14 cellular contexts compared by ENCODE assay signal in genomic region chr3:52848617-52849016, GRCh38. TPM values are rescaled to one million over a fixed set of nuclear protein-coding genes. Genes with fewer than 3 reads are reported as not detected.
DNase-seq lines count a peak whose midpoint lies in the region; ATAC-seq, FAIRE-seq and TF ChIP-seq lines count a peak whose summit lies in the region.
"Had no signal": no experiment of that assay in that cellular context is flagged by ENCODE, and none has a peak within 500 bp of the region (broad histone marks: within the 10 kb centered on the region; RNA-seq: fewer than 3 reads in every experiment).

No MANE protein-coding gene starts in this region.

- FAIRE-seq in RCC 7860 (lab: Jason Lieb, UNC): no peak

- WGBS in psoas muscle, 3 donors: 38 to 60% (median 40%) methylated on average over 7 of the region's 7 CpGs

- no peaks in the 10 kb centered on the region for H3K27me3 ChIP-seq in psoas muscle (ENCODE audit: insufficient read depth in 3 of 3, low read length in 2 of 3)

- TF ChIP-seq CTCF in psoas muscle (IDR thresholded peaks at IDR 0.05): no peak

- H3K4me3 Mint-ChIP-seq in stimulated activated memory B cell treated with anti-CD40 and anti-IgM and Interleukin-4, amounts not matched to agents 10 μg/mL and 1 μg/mL and 100 μg/mL, for 72 hours: no peak overlapping the region
- H3K4me3 Mint-ChIP-seq: CD14-positive monocyte had no signal

- H3K4me1 Mint-ChIP-seq in stimulated activated memory B cell treated with anti-CD40 and anti-IgM and Interleukin-4, amounts not matched to agents 10 μg/mL and 1 μg/mL and 100 μg/mL, for 72 hours: no peaks in the 10 kb centered on the region

- H3K27ac Mint-ChIP-seq in stimulated activated memory B cell treated with anti-CD40 and anti-IgM and Interleukin-4, amounts not matched to agents 10 μg/mL and 1 μg/mL and 100 μg/mL, for 72 hours: no peak overlapping the region

- peaks cover 43% of the 10 kb centered on the region for H3K36me3 Mint-ChIP-seq in stimulated activated memory B cell treated with anti-CD40 and anti-IgM and Interleukin-4, amounts not matched to agents 10 μg/mL and 1 μg/mL and 100 μg/mL, for 72 hours

- ATAC-seq in psoas muscle: peak; percentile 85 to 89 (median 88)
- ATAC-seq in stimulated activated memory B cell treated with anti-CD40 and anti-IgM and Interleukin-4, amounts not matched to agents 10 μg/mL and 1 μg/mL and 100 μg/mL, for 72 hours: no peak

- H3K27ac ChIP-seq in psoas muscle: peak overlapping the region; percentile 97
- H3K27ac ChIP-seq: PC-9 had no signal

- H3K36me3 ChIP-seq in psoas muscle (ENCODE audit: insufficient read depth in 1 of 2, low read depth in 1 of 2): peaks cover 0 to 27% of the 10 kb centered on the region in 2 donors

- H3K27me3 Mint-ChIP-seq in stimulated activated memory B cell treated with anti-CD40 and anti-IgM and Interleukin-4, amounts not matched to agents 10 μg/mL and 1 μg/mL and 100 μg/mL, for 72 hours: no peaks in the 10 kb centered on the region

- H3K4me1 ChIP-seq in psoas muscle: peaks cover 60% of the 10 kb centered on the region

- H3K9me3 ChIP-seq in psoas muscle: no peaks in the 10 kb centered on the region

- no peaks in the 10 kb centered on the region for H3K9me3 Mint-ChIP-seq in stimulated activated memory B cell treated with anti-CD40 and anti-IgM and Interleukin-4, amounts not matched to agents 10 μg/mL and 1 μg/mL and 100 μg/mL, for 72 hours
- H3K9me3 Mint-ChIP-seq: CD14-positive monocyte had no signal

- DNase-seq in AG20443 (ENCODE audit: low spot score): peak; percentile 76
- DNase-seq in RCC 7860 (ENCODE audit: low spot score): peak; percentile 29
- DNase-seq in fibroblast of gingiva (ENCODE audit: low read depth): peak; percentile 57
- DNase-seq in psoas muscle: peak; percentile 50 to 78
- no peak for DNase-seq in activated naive CD4-positive, alpha-beta T cell treated with anti-CD3 and anti-CD28 coated beads, Interleukin-2, amount 50 U/mL, for 16 hours
- DNase-seq in NCI-H510A treated with DMSO at 0.1 percent for 48 hours (lab: John Stamatoyannopoulos, UW): no peak
- DNase-seq in T-helper 9 cell: no peak
- DNase-seq: NCI-H2081; occipital lobe; PC-9; stimulated activated CD4-positive, alpha-beta T cell treated with anti-CD3 and anti-CD28 coated beads, Interleukin-4, amount 100 ng/mL, for 1 hour had no signal

- H3K4me3 ChIP-seq in psoas muscle: no peak overlapping the region
- H3K4me3 ChIP-seq: PC-9 had no signal

- intact Hi-C loops in psoas muscle (cut with DNase I): no loop called here

RNA-seq across cellular contexts. Expression of gene MUSTN1, which starts 13.8 kb away (rescaled TPM):
- total RNA-seq in psoas muscle: 1,000 to 10,000 TPM in 2 of 4 donors, 100 to 1,000 TPM in 2; 138 to 1,165 (median 841) TPM
- polyA plus RNA-seq in psoas muscle: 1,000 to 10,000 TPM in 1 of 3 donors, 100 to 1,000 TPM in 1, 10 to 100 TPM in 1; 91.1 to 1,241 (median 578) TPM
- total RNA-seq: epithelial cell of proximal tubule, occipital lobe, PC-9 had no signal

RNA-seq across cellular contexts. Expression of gene ITIH4, which starts 18.1 kb away (rescaled TPM):
- 10 to 100 TPM; 13.1 to 90.8 (median 38.8) TPM for total RNA-seq in psoas muscle
- polyA plus RNA-seq in psoas muscle: 10 to 100 TPM in 1 of 3 donors, 1 to 10 TPM in 2; 1.3 to 29.2 (median 7.4) TPM
- total RNA-seq: epithelial cell of proximal tubule had no signal

RNA-seq across cellular contexts. Expression of gene STIMATE, which starts 48.7 kb away (rescaled TPM):
- total RNA-seq in psoas muscle: 10 to 100 TPM in 3 of 4 donors, 1 to 10 TPM in 1; 7.1 to 12.9 (median 11.3) TPM
- polyA plus RNA-seq in psoas muscle: 10 to 100 TPM in 1 of 3 donors, 1 to 10 TPM in 2; 3.5 to 22.3 (median 5.6) TPM

RNA-seq across cellular contexts. Expression of gene ITIH3, which starts 54.0 kb away (rescaled TPM):
- under 1 TPM in 2 of 4 donors, not detected in 2; 0.25 to 0.77 TPM for total RNA-seq in psoas muscle
- polyA plus RNA-seq in psoas muscle: under 1 TPM; 0.18 to 0.39 (median 0.29) TPM
- total RNA-seq: epithelial cell of proximal tubule, PC-9 had no signal
- polyA plus RNA-seq: CD14-positive monocyte had no signal

Comparison
In these comparisons a context has a peak if more than half of its experiments do, and no peak if none do; other contexts are left out.
1. DNase-seq: peak in AG20443 (single experiment), RCC 7860 (single experiment), fibroblast of gingiva (single experiment) and psoas muscle (2 of 2); none in activated naive CD4-positive, alpha-beta T cell treated with anti-CD3 and anti-CD28 coated beads, Interleukin-2, amount 50 U/mL, for 16 hours (single experiment), NCI-H510A treated with DMSO at 0.1 percent for 48 hours (single experiment) and T-helper 9 cell (single experiment).